In the genomic region with DNA sequence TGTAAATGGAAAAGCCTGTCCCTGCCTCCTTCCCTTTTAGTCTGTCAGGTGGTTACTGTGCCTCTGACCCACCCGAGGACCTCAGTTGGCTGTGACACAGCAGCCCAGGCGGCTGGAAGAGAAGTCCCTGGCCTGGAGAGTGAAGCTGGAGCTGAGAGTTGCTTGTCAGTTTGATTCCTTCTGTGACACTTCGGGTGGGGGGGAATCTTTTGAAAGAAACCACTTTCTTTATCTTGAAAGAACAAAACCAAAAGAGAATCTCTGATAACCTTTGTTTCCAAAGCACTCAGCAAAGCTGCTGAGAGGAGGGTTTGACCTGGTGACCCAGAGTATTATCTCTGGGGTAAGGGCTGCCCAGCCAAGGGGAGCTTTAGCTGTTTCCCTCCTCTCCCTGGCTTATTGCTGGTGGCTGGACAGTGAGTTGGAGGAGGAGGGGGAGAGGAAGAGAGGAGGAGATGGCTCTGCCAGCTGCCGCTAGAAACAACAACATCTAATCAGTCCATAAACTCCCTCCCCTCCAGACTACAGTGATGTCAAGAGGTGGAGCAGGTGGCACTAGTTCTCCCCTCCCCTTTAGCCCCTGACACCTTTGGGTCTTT, we compare ENCODE assay signal across 8 cellular contexts. TPM values are rescaled to one million over a fixed set of nuclear protein-coding genes. Genes with fewer than 3 reads are reported as not detected.
DNase-seq lines count a peak whose midpoint lies in the region; ATAC-seq and TF ChIP-seq lines count a peak whose summit lies in the region.

No MANE protein-coding gene starts in this region.

- H3K27me3 ChIP-seq in AG04450 (ENCODE audit: control insufficient read depth, insufficient read depth, low read length) (no peaks in the 10 kb centered on the region), iPS-20b (ENCODE audit: insufficient read depth, low read length) (no peaks in the 10 kb centered on the region)

- POLR2A ChIA-PET in AG04450 (lab: Yijun Ruan, JAX): no interaction called here

- H3K27ac Mint-ChIP-seq in activated T-cell treated with anti-CD3 and anti-CD28 coated beads, Interleukin-2, amount 50 U/mL, for 72 hours: peak overlapping the region; percentile 29
- H3K27ac Mint-ChIP-seq in stimulated activated naive CD8-positive, alpha-beta T cell treated with anti-CD3 and anti-CD28 coated beads, Interleukin-15, amount 100 ng/mL, for 72 hours: peak overlapping the region; percentile 62 to 94

- DNase-seq in AG04450 (ENCODE audit: low read depth, low spot score) (no peak), NCI-H1092 treated with DMSO at 0.1 percent for 48 hours (lab: John Stamatoyannopoulos, UW) (peak; percentile 66), lower leg skin (ENCODE audit: low spot score in 2 of 2) (no peak), GDM1 (lab: John Stamatoyannopoulos, UW) (no peak)
- peak in 1 of 2 donors; percentile 25 for DNase-seq in activated T-cell treated with anti-CD3 and anti-CD28 coated beads, Interleukin-2, amount 50 U/mL, for 72 hours
- peak in 1 of 2 donors; percentile 23 for DNase-seq in stimulated activated naive CD8-positive, alpha-beta T cell treated with anti-CD3 and anti-CD28 coated beads, Interleukin-15, amount 100 ng/mL, for 72 hours

- 45 to 47% methylated on average over 4 of the region's 4 CpGs for WGBS in lower leg skin, 2 donors

- H3K9me3 ChIP-seq in AG04450 (ENCODE audit: control insufficient read depth, insufficient read depth, low read length) (no peaks in the 10 kb centered on the region; the same call in 1 of the 2 replicates), iPS-20b (ENCODE audit: insufficient read depth, low read depth, low read length) (no peaks in the 10 kb centered on the region)

- TF ChIP-seq CTCF in AG04450 (IDR thresholded peaks at IDR 0.05; ENCODE audit: low read depth, low read length) (no peak), lower leg skin (IDR thresholded peaks at IDR 0.05) (no peak)

- peak overlapping the region; percentile 11 for H3K27ac ChIP-seq in AG04450 (ENCODE audit: low read depth, low read length)
- H3K27ac ChIP-seq in iPS-20b (ENCODE audit: low read length): no peak overlapping the region

- H3K4me1 ChIP-seq in iPS-20b (ENCODE audit: insufficient read depth, low read length): peaks cover 41% of the 10 kb centered on the region

- no peaks in the 10 kb centered on the region for H3K27me3 Mint-ChIP-seq in activated T-cell treated with anti-CD3 and anti-CD28 coated beads, Interleukin-2, amount 50 U/mL, for 72 hours (ENCODE audit: low read depth)
- no peaks in the 10 kb centered on the region for H3K27me3 Mint-ChIP-seq in stimulated activated naive CD8-positive, alpha-beta T cell treated with anti-CD3 and anti-CD28 coated beads, Interleukin-15, amount 100 ng/mL, for 72 hours

- no peaks in the 10 kb centered on the region for H3K36me3 ChIP-seq in iPS-20b (ENCODE audit: insufficient read depth, low read depth, low read length)

- peaks cover 0 to 2% of the 10 kb centered on the region in 2 donors for H3K36me3 Mint-ChIP-seq in activated T-cell treated with anti-CD3 and anti-CD28 coated beads, Interleukin-2, amount 50 U/mL, for 72 hours (ENCODE audit: insufficient read depth in 2 of 2)

- ATAC-seq in activated T-cell treated with anti-CD3 and anti-CD28 coated beads, Interleukin-2, amount 50 U/mL, for 72 hours (replicated peaks in 1 of 2): peak in 1 of 2 donors; percentile 1
- ATAC-seq in stimulated activated naive CD8-positive, alpha-beta T cell treated with anti-CD3 and anti-CD28 coated beads, Interleukin-15, amount 100 ng/mL, for 72 hours: peak; percentile 16
- ATAC-seq in GM18868 (IDR thresholded peaks at IDR 0.05; ENCODE audit: unreplicated experiment): no peak

- no peak for TF ChIP-seq POLR2A in lower leg skin (IDR thresholded peaks at IDR 0.05)

- H3K9me3 Mint-ChIP-seq in activated T-cell treated with anti-CD3 and anti-CD28 coated beads, Interleukin-2, amount 50 U/mL, for 72 hours: no peaks in the 10 kb centered on the region
- H3K9me3 Mint-ChIP-seq in stimulated activated naive CD8-positive, alpha-beta T cell treated with anti-CD3 and anti-CD28 coated beads, Interleukin-15, amount 100 ng/mL, for 72 hours: no peaks in the 10 kb centered on the region

- H3K4me3 ChIP-seq in AG04450 (ENCODE audit: low read depth, low read length) (no peak overlapping the region), iPS-20b (ENCODE audit: low read length) (peak overlapping the region; percentile 24; the same call in 1 of the 2 replicates), lower leg skin (ENCODE audit: low read depth, poor library complexity, severe bottlenecking) (no peak overlapping the region)

- H3K4me3 Mint-ChIP-seq in activated T-cell treated with anti-CD3 and anti-CD28 coated beads, Interleukin-2, amount 50 U/mL, for 72 hours: peak overlapping the region; percentile 58 to 67
- peak overlapping the region; percentile 62 to 72 for H3K4me3 Mint-ChIP-seq in stimulated activated naive CD8-positive, alpha-beta T cell treated with anti-CD3 and anti-CD28 coated beads, Interleukin-15, amount 100 ng/mL, for 72 hours

- H3K4me1 Mint-ChIP-seq in activated T-cell treated with anti-CD3 and anti-CD28 coated beads, Interleukin-2, amount 50 U/mL, for 72 hours (ENCODE audit: low read depth): peaks cover 82% of the 10 kb centered on the region
- peaks cover 94% of the 10 kb centered on the region for H3K4me1 Mint-ChIP-seq in stimulated activated naive CD8-positive, alpha-beta T cell treated with anti-CD3 and anti-CD28 coated beads, Interleukin-15, amount 100 ng/mL, for 72 hours

- intact Hi-C loops in lower leg skin (cut with DNase I; ENCODE audit: low total_unique reads): no loop called here

- H3K9ac ChIP-seq in iPS-20b (ENCODE audit: low read depth, low read length): peak overlapping the region; percentile 9; the same call in 1 of the 2 replicates

- CTCF ChIA-PET in AG04450 (lab: Charles Lee): interaction anchor here (0.5 to 1.9 kb wide), 3 partner anchors 10 to 79 kb away, joined by 3 to 6 read pairs (median 4); no protein-coding TSS in a partner anchor

RNA-seq across cellular contexts. Expression of a gene that starts 34.0 kb away (rescaled TPM):
- 6.0 and 7.7 TPM in 2 replicates for polyA plus RNA-seq in AG04450 (2011; rRNA removed)
- 10.9 and 15.0 TPM in 2 replicates for polyA minus RNA-seq in AG04450 (2011; rRNA and poly(A)+ RNA removed)
- 10 to 100 TPM; 13.4 to 18.9 TPM for total RNA-seq in activated T-cell treated with anti-CD3 and anti-CD28 coated beads, Interleukin-2, amount 50 U/mL, for 72 hours
- total RNA-seq in lower leg skin: 10 to 100 TPM; 20.6 to 33.1 (median 26.9) TPM
